ENCODE assay signal across 15 cellular contexts in genomic region chr10:91974960-91975359, GRCh38. TPM values are rescaled to one million over a fixed set of nuclear protein-coding genes. Genes with fewer than 3 reads are reported as not detected.
DNase-seq lines count a peak whose midpoint lies in the region; ATAC-seq and FAIRE-seq lines count a peak whose summit lies in the region.
"Had no signal": no experiment of that assay in that cellular context is flagged by ENCODE, and none has a peak within 500 bp of the region (broad histone marks: within the 10 kb centered on the region; RNA-seq: fewer than 3 reads in every experiment).

No MANE protein-coding gene starts in this region.

- FAIRE-seq in islet of Langerhans (lab: Jason Lieb, UNC), result peak; percentile 49

- H3K9me3 Mint-ChIP-seq in T-helper 2 cell treated with Interferon-gamma antibody and Interleukin-4, amounts not matched to agents 5 μg/mL and 100 μg/mL, for 36 hours, result no peaks in the 10 kb centered on the region

- H3K4me3 ChIP-seq in adipocyte (ENCODE audit: low read length) (no peak overlapping the region), MG63 (no peak overlapping the region)
- H3K4me3 ChIP-seq: coronary artery, PC-9 had no signal

- peaks cover 48% of the 10 kb centered on the region for H3K36me3 Mint-ChIP-seq in T-helper 2 cell treated with Interferon-gamma antibody and Interleukin-4, amounts not matched to agents 5 μg/mL and 100 μg/mL, for 36 hours (ENCODE audit: low read depth)

- H3K27me3 Mint-ChIP-seq in T-helper 2 cell treated with Interferon-gamma antibody and Interleukin-4, amounts not matched to agents 5 μg/mL and 100 μg/mL, for 36 hours (ENCODE audit: low read depth), result no peaks in the 10 kb centered on the region
- H3K27me3 Mint-ChIP-seq: memory B cell had no signal

- H3K27me3 ChIP-seq in adipocyte (replicated peaks; ENCODE audit: control insufficient read depth, insufficient read depth, low read length), result no peaks in the 10 kb centered on the region
- H3K27me3 ChIP-seq in MG63, result no peaks in the 10 kb centered on the region

- peaks cover 2% of the 10 kb centered on the region for H3K4me1 Mint-ChIP-seq in T-helper 2 cell treated with Interferon-gamma antibody and Interleukin-4, amounts not matched to agents 5 μg/mL and 100 μg/mL, for 36 hours (ENCODE audit: low read depth)
- H3K4me1 Mint-ChIP-seq: memory B cell had no signal

- peak; percentile 61 for DNase-seq in AG20443 (ENCODE audit: low spot score)
- DNase-seq in HCEC 1CT, result peak; percentile 80
- peak; percentile 69 for DNase-seq in adipocyte (ENCODE audit: low read depth)
- no peak for DNase-seq in MG63
- DNase-seq in T-helper 9 cell, result no peak
- DNase-seq in T-helper 2 cell treated with Interferon-gamma antibody and Interleukin-4, amounts not matched to agents 5 μg/mL and 100 μg/mL, for 36 hours (ENCODE audit: low spot score), result no peak
- DNase-seq: DMS 273 treated with DMSO at 0.1 percent for 48 hours, hypothalamus, MM.1S, PC-9 had no signal

- H3K4me1 ChIP-seq in adipocyte (ENCODE audit: control insufficient read depth, insufficient read depth, low read length), result peaks cover 16% of the 10 kb centered on the region

- no peak for ATAC-seq in HG03135 (IDR thresholded peaks at IDR 0.05; ENCODE audit: unreplicated experiment)

- no peak overlapping the region for H3K4me3 Mint-ChIP-seq in T-helper 2 cell treated with Interferon-gamma antibody and Interleukin-4, amounts not matched to agents 5 μg/mL and 100 μg/mL, for 36 hours
- H3K4me3 Mint-ChIP-seq: memory B cell had no signal

- no peaks in the 10 kb centered on the region for H3K9me3 ChIP-seq in adipocyte (ENCODE audit: control insufficient read depth, low read length)
- H3K9me3 ChIP-seq in MG63, result no peaks in the 10 kb centered on the region

- no peak overlapping the region for H3K9ac ChIP-seq in adipocyte (ENCODE audit: low read length)
- H3K9ac ChIP-seq: parathyroid adenoma had no signal

- peaks cover 25% of the 10 kb centered on the region for H3K36me3 ChIP-seq in adipocyte (ENCODE audit: control insufficient read depth, insufficient read depth, low read length, severe bottlenecking)
- peaks cover 36% of the 10 kb centered on the region for H3K36me3 ChIP-seq in MG63

- no peak overlapping the region for H3K27ac Mint-ChIP-seq in T-helper 2 cell treated with Interferon-gamma antibody and Interleukin-4, amounts not matched to agents 5 μg/mL and 100 μg/mL, for 36 hours

RNA-seq across cellular contexts. Expression of gene BTAF1, which starts 51.4 kb away (rescaled TPM):
- total RNA-seq in MG63 (2014; rRNA removed; shearing (Covaris generic); ENCODE audit: low replicate concordance), result 10.1 and 11.4 TPM in 2 replicates

Comparison
In these comparisons a context has a peak if more than half of its experiments do, and no peak if none do; other contexts are left out.
1. DNase-seq: peak in AG20443 (single experiment), HCEC 1CT (single experiment) and adipocyte (single experiment); none in MG63 (single experiment), T-helper 9 cell (single experiment) and T-helper 2 cell treated with Interferon-gamma antibody and Interleukin-4, amounts not matched to agents 5 μg/mL and 100 μg/mL, for 36 hours (single experiment).